In genomic region chr1:160099716-160100375, GRCh38 we compare ENCODE assay signal across 11 cellular contexts. TPM values are rescaled to one million over a fixed set of nuclear protein-coding genes. Genes with fewer than 3 reads are reported as not detected.
DNase-seq lines count a peak whose midpoint lies in the region; ATAC-seq lines count a peak whose summit lies in the region.
"Had no signal": no experiment of that assay in that cellular context is flagged by ENCODE, and none has a peak within 500 bp of the region (broad histone marks: within the 10 kb centered on the region; RNA-seq: fewer than 3 reads in every experiment).

No MANE protein-coding gene starts in this region.

- no peaks in the 10 kb centered on the region for H3K36me3 Mint-ChIP-seq in T-helper 2 cell treated with Interferon-gamma antibody and Interleukin-4, amounts not matched to agents 5 μg/mL and 100 μg/mL, for 36 hours (ENCODE audit: low read depth)
- H3K36me3 Mint-ChIP-seq in activated T-helper 17 cell treated with anti-CD3 and anti-CD28 coated beads, Interleukin-2, amount 50 U/mL, for 72 hours (ENCODE audit: low read depth): no peaks in the 10 kb centered on the region
- H3K36me3 Mint-ChIP-seq in memory B cell: no peaks in the 10 kb centered on the region

- no peaks in the 10 kb centered on the region for H3K27me3 Mint-ChIP-seq in T-helper 2 cell treated with Interferon-gamma antibody and Interleukin-4, amounts not matched to agents 5 μg/mL and 100 μg/mL, for 36 hours (ENCODE audit: low read depth)
- no peaks in the 10 kb centered on the region for H3K27me3 Mint-ChIP-seq in activated T-helper 17 cell treated with anti-CD3 and anti-CD28 coated beads, Interleukin-2, amount 50 U/mL, for 72 hours
- H3K27me3 Mint-ChIP-seq in memory B cell: no peaks in the 10 kb centered on the region

- H3K27ac Mint-ChIP-seq in T-helper 2 cell treated with Interferon-gamma antibody and Interleukin-4, amounts not matched to agents 5 μg/mL and 100 μg/mL, for 36 hours: peak overlapping the region; percentile 90
- peak overlapping the region; percentile 81 for H3K27ac Mint-ChIP-seq in activated T-helper 17 cell treated with anti-CD3 and anti-CD28 coated beads, Interleukin-2, amount 50 U/mL, for 72 hours
- H3K27ac Mint-ChIP-seq in memory B cell: peak overlapping the region; percentile 91

- DNase-seq in T-helper 2 cell treated with Interferon-gamma antibody and Interleukin-4, amounts not matched to agents 5 μg/mL and 100 μg/mL, for 36 hours (ENCODE audit: low spot score): no peak
- DNase-seq in T-helper 2 cell: no peak
- no peak for DNase-seq in memory B cell (ENCODE audit: low spot score in 2 of 2)
- no peak for DNase-seq in middle frontal gyrus (ENCODE audit: extremely low spot score, low spot score)
- DNase-seq: central memory CD4-positive, alpha-beta T cell; NCI-H2171 treated with DMSO at 0.1 percent for 48 hours; stimulated activated CD4-positive, alpha-beta T cell treated with anti-CD3 and anti-CD28 coated beads, Interleukin-12 subunit alpha, Interleukin-12 subunit beta, amount 100 ng/mL, for 4 hours had no signal

- peak overlapping the region; percentile 99 for H3K27ac ChIP-seq in temporal lobe (ENCODE audit: low read depth, low read length)

- ATAC-seq in activated T-helper 17 cell treated with anti-CD3 and anti-CD28 coated beads, Interleukin-2, amount 50 U/mL, for 72 hours (replicated peaks): no peak
- ATAC-seq in memory B cell (ENCODE audit: low read depth) (no peak), HG02678 (IDR thresholded peaks at IDR 0.05; ENCODE audit: unreplicated experiment) (no peak), GM18511 (IDR thresholded peaks at IDR 0.05; ENCODE audit: unreplicated experiment) (no peak)

- no peak overlapping the region for H3K4me3 Mint-ChIP-seq in T-helper 2 cell treated with Interferon-gamma antibody and Interleukin-4, amounts not matched to agents 5 μg/mL and 100 μg/mL, for 36 hours
- H3K4me3 Mint-ChIP-seq in activated T-helper 17 cell treated with anti-CD3 and anti-CD28 coated beads, Interleukin-2, amount 50 U/mL, for 72 hours: peak overlapping the region; percentile 91
- peak overlapping the region; percentile 88 for H3K4me3 Mint-ChIP-seq in memory B cell

- H3K9me3 Mint-ChIP-seq in T-helper 2 cell treated with Interferon-gamma antibody and Interleukin-4, amounts not matched to agents 5 μg/mL and 100 μg/mL, for 36 hours: no peaks in the 10 kb centered on the region
- no peaks in the 10 kb centered on the region for H3K9me3 Mint-ChIP-seq in activated T-helper 17 cell treated with anti-CD3 and anti-CD28 coated beads, Interleukin-2, amount 50 U/mL, for 72 hours
- no peaks in the 10 kb centered on the region for H3K9me3 Mint-ChIP-seq in memory B cell

- H3K4me1 Mint-ChIP-seq in T-helper 2 cell treated with Interferon-gamma antibody and Interleukin-4, amounts not matched to agents 5 μg/mL and 100 μg/mL, for 36 hours (ENCODE audit: low read depth): peaks cover 29% of the 10 kb centered on the region
- H3K4me1 Mint-ChIP-seq in activated T-helper 17 cell treated with anti-CD3 and anti-CD28 coated beads, Interleukin-2, amount 50 U/mL, for 72 hours: peaks cover 25% of the 10 kb centered on the region
- H3K4me1 Mint-ChIP-seq in memory B cell: peaks cover 40% of the 10 kb centered on the region

RNA-seq across cellular contexts. Expression of gene IGSF8, which starts 1.4 kb away (rescaled TPM):
- 10 to 100 TPM; 23.8 to 30.8 TPM for total RNA-seq in activated T-helper 17 cell treated with anti-CD3 and anti-CD28 coated beads, Interleukin-2, amount 50 U/mL, for 72 hours
- total RNA-seq in temporal lobe: 43.5 TPM

RNA-seq across cellular contexts. Expression of gene ATP1A2, which starts 15.7 kb away (rescaled TPM):
- not detected for total RNA-seq in activated T-helper 17 cell treated with anti-CD3 and anti-CD28 coated beads, Interleukin-2, amount 50 U/mL, for 72 hours
- total RNA-seq in temporal lobe: 93.2 TPM

RNA-seq across cellular contexts. Expression of gene KCNJ9, which starts 18.5 kb away (rescaled TPM):
- total RNA-seq in activated T-helper 17 cell treated with anti-CD3 and anti-CD28 coated beads, Interleukin-2, amount 50 U/mL, for 72 hours: under 1 TPM in 1 of 2 donors, not detected in 1; 0.13 TPM
- 10.6 TPM for total RNA-seq in temporal lobe

RNA-seq across cellular contexts. Expression of gene KCNJ10, which starts 29.9 kb away (rescaled TPM):
- total RNA-seq in activated T-helper 17 cell treated with anti-CD3 and anti-CD28 coated beads, Interleukin-2, amount 50 U/mL, for 72 hours: not detected
- total RNA-seq in temporal lobe: 5.9 TPM

RNA-seq across cellular contexts. Expression of gene ATP1A4, which starts 51.6 kb away (rescaled TPM):
- total RNA-seq in activated T-helper 17 cell treated with anti-CD3 and anti-CD28 coated beads, Interleukin-2, amount 50 U/mL, for 72 hours: under 1 TPM in 1 of 2 donors, not detected in 1; 0.48 TPM
- total RNA-seq in temporal lobe: under 0.01 TPM

Comparison
In these comparisons a context has a peak if more than half of its experiments do, and no peak if none do; other contexts are left out.
1. RNA of gene ATP1A2, which starts 15.7 kb away (total RNA-seq): 93.2 TPM in temporal lobe (single experiment); not detected in activated T-helper 17 cell treated with anti-CD3 and anti-CD28 coated beads, Interleukin-2, amount 50 U/mL, for 72 hours; every median in the first group is over 10 times any median in the second.
2. RNA of gene KCNJ9, which starts 18.5 kb away (total RNA-seq): 10.6 TPM in temporal lobe (single experiment); 0.13 TPM in activated T-helper 17 cell treated with anti-CD3 and anti-CD28 coated beads, Interleukin-2, amount 50 U/mL, for 72 hours; every median in the first group is over 10 times any median in the second.
3. Peak in every context shown above with its lines, with median percentiles within 50 percentile points of each other: H3K27ac Mint-ChIP-seq.